8 cellular contexts compared by ENCODE assay signal in genomic region chr16:53865492-53865863, GRCh38.
DNase-seq lines count a peak whose midpoint lies in the region; ATAC-seq and TF ChIP-seq lines count a peak whose summit lies in the region.
"Had no signal": no experiment of that assay in that cellular context is flagged by ENCODE, and none has a peak within 500 bp of the region (broad histone marks: within the 10 kb centered on the region; RNA-seq: fewer than 3 reads in every experiment).

No MANE protein-coding gene starts in this region.

- H3K27ac ChIP-seq in HUES6 (ENCODE audit: low read depth, low read length) = peak overlapping the region; percentile 78
- peak overlapping the region; percentile 97 for H3K27ac ChIP-seq in mammary epithelial cell (ENCODE audit: insufficient read depth, low read depth, low read length)
- H3K27ac ChIP-seq in mesodermal cell (ENCODE audit: low read depth, low read length, severe bottlenecking) = peak overlapping the region; percentile 84

- H3K4me3 ChIP-seq in HUES6 (ENCODE audit: low read depth, low read length) (no peak overlapping the region), mammary epithelial cell (replicated peaks in 1 of 3; ENCODE audit: insufficient read depth in 1 of 3, low read depth in 2 of 3, low read length in 3 of 3) (no peak overlapping the region), mesodermal cell (ENCODE audit: extremely low read depth, insufficient read depth, low read length, poor library complexity, severe bottlenecking) (no peak overlapping the region)

- no peak for TF ChIP-seq CTCF in mammary epithelial cell (conservative IDR thresholded peaks at IDR 0.05 in 1 of 2, IDR thresholded peaks at IDR 0.05 in 1 of 2; ENCODE audit: extremely low read depth in 1 of 2, insufficient read depth in 1 of 2, low read depth in 1 of 2, low read length in 2 of 2)

- 9% methylated on average over 1 of the region's 1 CpG for whole genome bisulfite sequencing in mammary epithelial cell (ENCODE audit: low coverage, missing lambda C conversion rate)
- WGBS in mesodermal cell (ENCODE audit: insufficient coverage in 2 of 2), 2 experiments = 14% methylated on average over 1 of the region's 1 CpG; no CpG with 5 or more reads in 1 of the 2 experiments

- dilution Hi-C loops in mammary epithelial cell (cut with HindIII; ENCODE audit: low sequenced_read_pairs) = no loop called here

- ATAC-seq in GM19043 (IDR thresholded peaks at IDR 0.05; ENCODE audit: low read depth, unreplicated experiment) (peak; percentile 66), HG03097 (IDR thresholded peaks at IDR 0.05; ENCODE audit: low FRiP score, unreplicated experiment) (no peak)

- H3K36me3 ChIP-seq in HUES6 (ENCODE audit: control insufficient read depth, insufficient read depth, low read length) (no peaks in the 10 kb centered on the region), mammary epithelial cell (ENCODE audit: insufficient read depth, low read length) (no peaks in the 10 kb centered on the region), mesodermal cell (ENCODE audit: control insufficient read depth, insufficient read depth, low read length) (peaks cover 4% of the 10 kb centered on the region)

- intact Hi-C loops in mammary epithelial cell (cut with micrococcal nuclease) = loop anchor here (1.0 to 2.0 kb wide), 2 partner anchors 16 to 27 kb away; no protein-coding TSS in a partner anchor

- CTCF ChIA-PET in mammary epithelial cell (lab: Charles Lee; ENCODE audit: low non-redundant PET) = no interaction called here

- H3K4me1 ChIP-seq in HUES6 (ENCODE audit: control insufficient read depth, insufficient read depth, low read length) = peaks cover 29% of the 10 kb centered on the region
- H3K4me1 ChIP-seq in mammary epithelial cell (ENCODE audit: insufficient read depth, low read length) = peaks cover 24% of the 10 kb centered on the region
- H3K4me1 ChIP-seq in mesodermal cell (ENCODE audit: control insufficient read depth, insufficient read depth, low read length, poor library complexity, severe bottlenecking) = peaks cover 19% of the 10 kb centered on the region

- peak overlapping the region; percentile 38 for H3K4me2 ChIP-seq in mammary epithelial cell (ENCODE audit: insufficient read depth, low read depth, low read length)

- peak overlapping the region; percentile 17 for H2AFZ ChIP-seq in mammary epithelial cell (ENCODE audit: low read depth, low read length)

- DNase-seq in mammary epithelial cell (peak; percentile 84), DMS79 (lab: John Stamatoyannopoulos, UW) (no peak), NCI-H2227 treated with DMSO at 0.1 percent for 48 hours (lab: John Stamatoyannopoulos, UW) (no peak)
- DNase-seq: left cardiac atrium had no signal

- H3K9me3 ChIP-seq in HUES6 (ENCODE audit: control insufficient read depth, insufficient read depth, low read depth, low read length) (peaks cover 4% of the 10 kb centered on the region; the same call in 1 of the 2 replicates), mammary epithelial cell (replicated peaks; ENCODE audit: insufficient read depth, low read length) (peaks cover 4% of the 10 kb centered on the region), mesodermal cell (ENCODE audit: control insufficient read depth, low read length) (no peaks in the 10 kb centered on the region)

- TSS peak; percentile 49 for BruUV-seq in mammary epithelial cell (replicated peaks; lab: Mats Ljungman, UMichigan)

- in situ Hi-C loops in mammary epithelial cell (cut with MboI; ENCODE audit: low sequenced_read_pairs in 2 of 2) = no loop called here

- H4K20me1 ChIP-seq in mammary epithelial cell (ENCODE audit: insufficient read depth, low read length) = no peaks in the 10 kb centered on the region

- H3K79me2 ChIP-seq in mammary epithelial cell (ENCODE audit: insufficient read depth, low read length) = peaks cover 3% of the 10 kb centered on the region

- peak overlapping the region; percentile 27 for H3K9ac ChIP-seq in HUES6 (ENCODE audit: low read length)
- H3K9ac ChIP-seq in mammary epithelial cell (ENCODE audit: insufficient read depth, low read length) = peak overlapping the region; percentile 55

- no peaks in the 10 kb centered on the region for H3K27me3 ChIP-seq in HUES6 (ENCODE audit: control insufficient read depth, insufficient read depth, low read length)
- no peaks in the 10 kb centered on the region for H3K27me3 ChIP-seq in mammary epithelial cell (ENCODE audit: insufficient read depth, low read length)
